Comparison of ENCODE assay signal across 10 cellular contexts in genomic region chr14:93045211-93045674, GRCh38.
DNase-seq lines count a peak whose midpoint lies in the region; ATAC-seq, FAIRE-seq and TF ChIP-seq lines count a peak whose summit lies in the region.
"Had no signal": no experiment of that assay in that cellular context is flagged by ENCODE, and none has a peak within 500 bp of the region (broad histone marks: within the 10 kb centered on the region; RNA-seq: fewer than 3 reads in every experiment).

No MANE protein-coding gene starts in this region.

- H3K4me1 Mint-ChIP-seq in H9 (peaks cover 79 to 81% of the 10 kb centered on the region in 2 experiments), glutamatergic neuron (ENCODE audit: low read depth, unreplicated experiment) (peaks cover 56% of the 10 kb centered on the region)

- H3K56ac ChIP-seq in H9 (ENCODE audit: insufficient read length, low read depth, low read length): no peak overlapping the region

- no peak overlapping the region for H3K27ac ChIP-seq in H9 (ENCODE audit: insufficient read length, low read depth, low read length)
- peak overlapping the region in 7 of 8 donors; percentile 12 to 84 (median 66) for H3K27ac ChIP-seq in spleen

- H4K20me1 ChIP-seq in H9 (ENCODE audit: control insufficient read depth, insufficient read depth, insufficient read length): no peaks in the 10 kb centered on the region

- H3K9ac ChIP-seq in H9 (ENCODE audit: extremely low read depth, insufficient read length, low read length): no peak overlapping the region

- no peak overlapping the region for H2BK20ac ChIP-seq in H9 (ENCODE audit: low read depth, low read length, poor library complexity, severe bottlenecking)

- no peak overlapping the region for H4K91ac ChIP-seq in H9 (ENCODE audit: insufficient read length, low read depth, low read length)

- intact Hi-C loops in spleen (cut with DNase I; ENCODE audit: low total_unique reads): no loop called here

- H3K36me3 ChIP-seq in spleen: peaks cover 0 to 18% (median 2%) of the 10 kb centered on the region in 6 donors

- ATAC-seq in HG03175 (IDR thresholded peaks at IDR 0.05; ENCODE audit: unreplicated experiment): no peak

- H3K4me1 ChIP-seq in H9 (ENCODE audit: insufficient read depth, low read length): peaks cover 27% of the 10 kb centered on the region; the same call in 1 of the 2 replicates
- peaks cover 48 to 95% (median 84%) of the 10 kb centered on the region in 6 donors for H3K4me1 ChIP-seq in spleen

- H3K4me3 Mint-ChIP-seq in H9 (peak overlapping the region in 1 of 2 experiments; percentile 56; a peak in 1 of 5 replicates), glutamatergic neuron (ENCODE audit: unreplicated experiment) (peak overlapping the region; percentile 27)

- no peak overlapping the region for H3K4ac ChIP-seq in H9 (ENCODE audit: low read depth, low read length)

- no peaks in the 10 kb centered on the region for H3K23me2 ChIP-seq in H9 (ENCODE audit: insufficient read length, low read depth, low read length, poor library complexity, severe bottlenecking)

- peaks cover 3% of the 10 kb centered on the region; the same call in 1 of the 2 replicates for H3K79me2 ChIP-seq in H9 (ENCODE audit: insufficient read depth, low read length)

- WGBS in H9 (ENCODE audit: extremely low coverage, insufficient read length, low lambda C conversion rate): no CpG with 5 or more reads among the region's 9 CpGs
- WGBS in spleen, 5 donors: 49 to 72% (median 60%) methylated on average over 9 of the region's 9 CpGs

- H3K36me3 Mint-ChIP-seq in H9 (ENCODE audit: insufficient read depth in 1 of 3, low read depth in 3 of 3): peaks cover 12 to 15% (median 13%) of the 10 kb centered on the region in 3 experiments; a peak in 6 of 7 replicates
- H3K36me3 Mint-ChIP-seq in glutamatergic neuron (ENCODE audit: unreplicated experiment): no peaks in the 10 kb centered on the region

- TF ChIP-seq CTCF in H9 (conservative IDR thresholded peaks at IDR 0.05) (no peak), glutamatergic neuron (IDR thresholded peaks at IDR 0.05; ENCODE audit: partially characterized antibody, unreplicated experiment) (no peak), spleen (IDR thresholded peaks at IDR 0.05 in 8 of 11, conservative IDR thresholded peaks at IDR 0.05 in 3 of 11) (no peak)

- no peak overlapping the region for H3K4me2 ChIP-seq in H9 (ENCODE audit: insufficient read depth, insufficient read length, low read length)

- no peak overlapping the region for H2BK120ac ChIP-seq in H9 (ENCODE audit: low read depth, low read length, poor library complexity, severe bottlenecking)

- H3K27ac Mint-ChIP-seq in H9 (peak overlapping the region; percentile 36 to 83 (median 81); a peak in 4 of 7 replicates), glutamatergic neuron (ENCODE audit: unreplicated experiment) (peak overlapping the region; percentile 67)

- no peak overlapping the region for H2BK15ac ChIP-seq in H9 (ENCODE audit: low read depth, low read length)

- H2AK5ac ChIP-seq in H9 (ENCODE audit: insufficient read length, low read length): no peak overlapping the region

- DNase-seq in H9 (peak; percentile 83), OCI-M1 (lab: John Stamatoyannopoulos, UW) (peak; percentile 7), glutamatergic neuron (peak; percentile 54), spleen (peak; percentile 79), GM12891 (ENCODE audit: insufficient read length, low spot score) (no peak), erythroblast (lab: John Stamatoyannopoulos, UW) (no peak)
- DNase-seq: NCI-H774; occipital lobe; stimulated activated naive CD4-positive, alpha-beta T cell treated with Interleukin-2 at 50 U/mL for 16 hours had no signal

- peak overlapping the region in 1 of 8 donors; percentile 8 for H3K4me3 ChIP-seq in spleen

- H3K9me3 ChIP-seq in H9 (ENCODE audit: control insufficient read depth, low read depth, low read length): no peaks in the 10 kb centered on the region
- H3K9me3 ChIP-seq in spleen: no peaks in the 10 kb centered on the region

- H3K9me3 Mint-ChIP-seq in H9 (no peaks in the 10 kb centered on the region; a peak in 1 of 5 replicates), glutamatergic neuron (ENCODE audit: unreplicated experiment) (peaks cover 7% of the 10 kb centered on the region)

- H3K27me3 ChIP-seq in H9 (ENCODE audit: insufficient read depth, low read length): no peaks in the 10 kb centered on the region
- H3K27me3 ChIP-seq in spleen (replicated peaks in 1 of 7): no peaks in the 10 kb centered on the region

- H2BK5ac ChIP-seq in H9 (ENCODE audit: insufficient read length, low read length): no peak overlapping the region

- no peak overlapping the region for H2AFZ ChIP-seq in H9 (ENCODE audit: low read length)

- no peak overlapping the region for H4K8ac ChIP-seq in H9 (replicated peaks; ENCODE audit: insufficient read length, low read depth, low read length)

- no peak overlapping the region for H3K23ac ChIP-seq in H9 (ENCODE audit: insufficient read length, low read depth, low read length)

- no peaks in the 10 kb centered on the region; the same call in none of the 2 replicates for H3K27me3 Mint-ChIP-seq in H9 (ENCODE audit: low read depth)
- H3K27me3 Mint-ChIP-seq in glutamatergic neuron (ENCODE audit: unreplicated experiment): peaks cover 7% of the 10 kb centered on the region

- no peak overlapping the region for H3T11ph ChIP-seq in H9 (ENCODE audit: low read length)

- FAIRE-seq in GM12891 (lab: Jason Lieb, UNC): no peak

- H2BK12ac ChIP-seq in H9 (ENCODE audit: insufficient read length, low read depth, low read length): no peak overlapping the region

- no peak overlapping the region for H4K5ac ChIP-seq in H9 (ENCODE audit: insufficient read length, low read depth, low read length)

- H3K14ac ChIP-seq in H9 (ENCODE audit: insufficient read depth, low read length): 0 out of 2 replicates have a peak overlapping the region, but pooled peaks have one; percentile 15

- no peak overlapping the region for H3K18ac ChIP-seq in H9 (ENCODE audit: insufficient read length, low read depth, low read length)

- peaks cover 10% of the 10 kb centered on the region for H3K79me1 ChIP-seq in H9 (ENCODE audit: insufficient read depth, low read depth, low read length, poor library complexity, severe bottlenecking)

- TF ChIP-seq POLR2A in spleen (IDR thresholded peaks at IDR 0.05): no peak
- no peak for TF ChIP-seq POLR2A in GM12891 (IDR thresholded peaks at IDR 0.05; ENCODE audit: low read depth, low read length)
- no peak for TF ChIP-seq POLR2A in erythroblast (IDR thresholded peaks at IDR 0.05; ENCODE audit: low read length)

TF ChIP-seq in GM12891, 5 proteins besides CTCF, POLR2A, EP300 and RAD21:
- TF ChIP-seq POU2F2 (IDR thresholded peaks at IDR 0.05; ENCODE audit: low read depth, low read length): no peak

Comparison
In these comparisons a context has a peak if more than half of its experiments do, and no peak if none do; other contexts are left out.
1. DNase-seq: peak in H9 (single experiment), OCI-M1 (single experiment), glutamatergic neuron (single experiment) and spleen (single experiment); none in GM12891 (single experiment) and erythroblast (0 of 2).